15 cellular contexts compared by ENCODE assay signal in the genomic region with DNA sequence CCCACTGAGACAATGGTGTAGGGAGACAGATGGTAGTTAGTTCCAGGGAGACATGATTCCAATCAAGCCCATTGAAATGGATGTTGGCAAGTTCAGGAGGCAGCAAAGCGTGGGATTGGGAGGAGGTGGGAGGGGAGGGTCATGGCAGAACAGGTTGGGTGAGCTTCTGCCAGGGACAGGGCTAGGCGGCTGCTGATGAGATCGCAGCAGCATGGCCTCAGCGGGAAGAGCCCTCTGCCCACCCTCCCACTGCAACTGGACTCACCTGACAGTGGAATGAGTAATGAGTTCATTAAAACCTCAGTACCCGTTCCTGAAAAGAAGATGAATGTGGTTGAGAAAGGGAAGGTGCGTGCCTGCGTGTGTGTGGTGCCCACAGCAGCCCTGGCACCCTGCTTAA.
A peak's percentile ranks its signal among the peaks of the same experiment; 100 is the strongest.
DNase-seq lines count a peak whose midpoint lies in the region; ATAC-seq and TF ChIP-seq lines count a peak whose summit lies in the region.
"Had no signal": no experiment of that assay in that cellular context is flagged by ENCODE, and none has a peak within 500 bp of the region (broad histone marks: within the 10 kb centered on the region; RNA-seq: fewer than 3 reads in every experiment).

No MANE protein-coding gene starts in this region.

- TF ChIP-seq CTCF in WTC11 (IDR thresholded peaks at IDR 0.05) (no peak), prostate gland (IDR thresholded peaks at IDR 0.05) (no peak)

- no peak overlapping the region for H3K27ac ChIP-seq in prostate gland
- H3K27ac ChIP-seq: C4-2B had no signal

- ATAC-seq in WTC11 = peak; percentile 34; the same call in 1 of the 2 replicates
- no peak for ATAC-seq in GM18519 (IDR thresholded peaks at IDR 0.05; ENCODE audit: low FRiP score, unreplicated experiment)
- no peak for ATAC-seq in HG03175 (IDR thresholded peaks at IDR 0.05; ENCODE audit: unreplicated experiment)
- ATAC-seq: HCT116, K562, T-helper 17 cell had no signal

- CTCF ChIA-PET in WTC11 (lab: Charles Lee) = no interaction called here

- POLR2A ChIA-PET in WTC11 (lab: Charles Lee) = no interaction called here

- intact Hi-C loops in prostate gland (cut with DNase I) = no loop called here

- no peak overlapping the region for H3K4me3 ChIP-seq in prostate gland
- H3K4me3 ChIP-seq: K562 had no signal

- H3K36me3 ChIP-seq in prostate gland = no peaks in the 10 kb centered on the region

- DNase-seq in NCI-H2029 (lab: John Stamatoyannopoulos, UW) (peak; percentile 17), NCI-H2029 treated with DMSO at 0.1 percent for 48 hours (lab: John Stamatoyannopoulos, UW) (no peak), NCI-H446 (lab: John Stamatoyannopoulos, UW) (peak; percentile 7 to 64), WTC11 (ENCODE audit: low spot score) (no peak), prostate gland (ENCODE audit: low spot score) (peak; percentile 10), inferior parietal cortex (ENCODE audit: extremely low spot score) (no peak)
- DNase-seq: NCI-H526 treated with DMSO at 0.1 percent for 48 hours, OCI-M1, RPMI8226, T-helper 17 cell had no signal

- TF ChIP-seq POLR2A in prostate gland (IDR thresholded peaks at IDR 0.05) = no peak

- no peaks in the 10 kb centered on the region for H3K4me1 ChIP-seq in prostate gland (replicated peaks)

- no peaks in the 10 kb centered on the region for H3K27me3 ChIP-seq in prostate gland (replicated peaks; ENCODE audit: insufficient read depth)

- 43% methylated on average over 7 of the region's 7 CpGs for WGBS in prostate gland

- peaks cover 5% of the 10 kb centered on the region for H3K9me3 Mint-ChIP-seq in WTC11

- peaks cover 3% of the 10 kb centered on the region; the same call in 1 of the 2 replicates for H3K36me3 Mint-ChIP-seq in WTC11

- no peaks in the 10 kb centered on the region for H3K9me3 ChIP-seq in prostate gland

- H3K4me3 Mint-ChIP-seq in WTC11 = no peak overlapping the region
- H3K4me3 Mint-ChIP-seq: T-helper 17 cell had no signal

- no peak overlapping the region for H3K27ac Mint-ChIP-seq in WTC11
- H3K27ac Mint-ChIP-seq: T-helper 17 cell had no signal

- no peaks in the 10 kb centered on the region for H3K27me3 Mint-ChIP-seq in WTC11 (ENCODE audit: low read depth)
- H3K27me3 Mint-ChIP-seq: T-helper 17 cell had no signal

- 0 out of 2 replicates have a peak, but pooled peaks cover 8% of the 10 kb centered on the region for H3K4me1 Mint-ChIP-seq in WTC11
- H3K4me1 Mint-ChIP-seq: T-helper 17 cell had no signal

TF ChIP-seq in WTC11, 78 proteins besides CTCF, POLR2A, EP300 and RAD21:
- no peak for TF ChIP-seq HMGA2 (CRISPR knock-in tag; IDR thresholded peaks at IDR 0.05)
- TF ChIP-seq, protein P1, sequence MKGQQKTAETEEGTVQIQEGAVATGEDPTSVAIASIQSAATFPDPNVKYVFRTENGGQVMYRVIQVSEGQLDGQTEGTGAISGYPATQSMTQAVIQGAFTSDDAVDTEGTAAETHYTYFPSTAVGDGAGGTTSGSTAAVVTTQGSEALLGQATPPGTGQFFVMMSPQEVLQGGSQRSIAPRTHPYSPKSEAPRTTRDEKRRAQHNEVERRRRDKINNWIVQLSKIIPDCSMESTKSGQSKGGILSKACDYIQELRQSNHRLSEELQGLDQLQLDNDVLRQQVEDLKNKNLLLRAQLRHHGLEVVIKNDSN (CRISPR knock-in tag; IDR thresholded peaks at IDR 0.05) = no peak
- no peak for TF ChIP-seq ZNF671 (CRISPR knock-in tag; IDR thresholded peaks at IDR 0.05)
- no peak for TF ChIP-seq TP53 (CRISPR knock-in tag; IDR thresholded peaks at IDR 0.05)
- TF ChIP-seq ZNF423 (CRISPR knock-in tag; IDR thresholded peaks at IDR 0.05) = no peak
- TF ChIP-seq FOXJ3 (CRISPR knock-in tag; IDR thresholded peaks at IDR 0.05; ENCODE audit: borderline replicate concordance) = no peak
- no peak for TF ChIP-seq GABPB1 (CRISPR knock-in tag; IDR thresholded peaks at IDR 0.05)
- TF ChIP-seq, protein P2, sequence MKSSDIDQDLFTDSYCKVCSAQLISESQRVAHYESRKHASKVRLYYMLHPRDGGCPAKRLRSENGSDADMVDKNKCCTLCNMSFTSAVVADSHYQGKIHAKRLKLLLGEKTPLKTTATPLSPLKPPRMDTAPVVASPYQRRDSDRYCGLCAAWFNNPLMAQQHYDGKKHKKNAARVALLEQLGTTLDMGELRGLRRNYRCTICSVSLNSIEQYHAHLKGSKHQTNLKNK (CRISPR knock-in tag; IDR thresholded peaks at IDR 0.05) = no peak
- no peak for TF ChIP-seq ESRRA (CRISPR knock-in tag; IDR thresholded peaks at IDR 0.05; ENCODE audit: borderline replicate concordance)

Comparison
In these comparisons a context has a peak if more than half of its experiments do, and no peak if none do; other contexts are left out.
1. DNase-seq: peak in NCI-H2029 (single experiment), NCI-H446 (2 of 2) and prostate gland (single experiment); none in NCI-H2029 treated with DMSO at 0.1 percent for 48 hours (single experiment), WTC11 (single experiment) and inferior parietal cortex (single experiment).